Comparison of ENCODE assay signal across 8 cellular contexts in genomic region chr10:96831200-96831866, GRCh38. TPM values are rescaled to one million over a fixed set of nuclear protein-coding genes. Genes with fewer than 3 reads are reported as not detected.
DNase-seq lines count a peak whose midpoint lies in the region; ATAC-seq, FAIRE-seq and TF ChIP-seq lines count a peak whose summit lies in the region.

No MANE protein-coding gene starts in this region.

- H3K9me2 ChIP-seq in DOHH2 (replicated peaks; ENCODE audit: control insufficient read depth, low read length) (no peaks in the 10 kb centered on the region), OCI-LY7 (ENCODE audit: insufficient read depth, low read length) (no peaks in the 10 kb centered on the region)

- CTCF ChIA-PET in OCI-LY7 (lab: Charles Lee; ENCODE audit: unreplicated experiment), result no interaction called here

- POLR2A ChIA-PET in OCI-LY7 (lab: Charles Lee), result no interaction called here

- H3K27me3 ChIP-seq in DOHH2 (ENCODE audit: control insufficient read depth, low read length), result no peaks in the 10 kb centered on the region
- no peaks in the 10 kb centered on the region for H3K27me3 ChIP-seq in pancreas

- peak overlapping the region; percentile 75 for H3K4me3 ChIP-seq in DOHH2 (ENCODE audit: low read length)
- H3K4me3 ChIP-seq in OCI-LY7 (ENCODE audit: low read depth, low read length, poor library complexity, severe bottlenecking), result peak overlapping the region; percentile 95
- peak overlapping the region; percentile 50 for H3K4me3 ChIP-seq in epithelial cell of esophagus (ENCODE audit: low read length)
- H3K4me3 ChIP-seq in pancreas, result peak overlapping the region; percentile 12 to 87 (median 82)

- H3K9me3 ChIP-seq in DOHH2 (ENCODE audit: control insufficient read depth, insufficient read depth, low read length) (no peaks in the 10 kb centered on the region), OCI-LY7 (ENCODE audit: low read length) (no peaks in the 10 kb centered on the region), pancreas (no peaks in the 10 kb centered on the region)

- peaks cover 20% of the 10 kb centered on the region for H3K36me3 ChIP-seq in DOHH2 (ENCODE audit: control insufficient read depth, low read length)
- H3K36me3 ChIP-seq in OCI-LY7 (ENCODE audit: insufficient read depth, low read length), result peaks cover 25% of the 10 kb centered on the region
- H3K36me3 ChIP-seq in pancreas, result no peaks in the 10 kb centered on the region

- DNase-seq in OCI-LY7 (ENCODE audit: low spot score), result peak; percentile 20
- DNase-seq in epithelial cell of esophagus (ENCODE audit: low read depth), result no peak
- DNase-seq in pancreas, result no peak
- DNase-seq in cerebellum (ENCODE audit: low spot score), result no peak

- ATAC-seq in pancreas (no peak), HG03025 (IDR thresholded peaks at IDR 0.05; ENCODE audit: low FRiP score, unreplicated experiment) (no peak), esophagus mucosa (no peak), GM21367 (IDR thresholded peaks at IDR 0.05; ENCODE audit: unreplicated experiment) (no peak)

- H3K79me2 ChIP-seq in DOHH2 (ENCODE audit: control insufficient read depth, low read length) (peaks cover 49% of the 10 kb centered on the region), OCI-LY7 (ENCODE audit: insufficient read depth, low read depth, low read length) (peaks cover 42% of the 10 kb centered on the region)

- BruUV-seq in OCI-LY7 (replicated peaks; lab: Mats Ljungman, UMichigan), result TSS peak; percentile 96

- peak overlapping the region; percentile 92; the same call in 1 of the 2 replicates for H2AFZ ChIP-seq in OCI-LY7 (ENCODE audit: low read length)

- peak overlapping the region; percentile 85 for H3K4me2 ChIP-seq in DOHH2 (ENCODE audit: low read length)
- H3K4me2 ChIP-seq in OCI-LY7 (ENCODE audit: low read length), result peak overlapping the region; percentile 91

- FAIRE-seq in pancreas (lab: Jason Lieb, UNC), result no peak

- H4K20me1 ChIP-seq in DOHH2 (ENCODE audit: control insufficient read depth, insufficient read depth, low read depth, low read length) (peaks cover 18% of the 10 kb centered on the region), OCI-LY7 (ENCODE audit: insufficient read depth, low read length) (peaks cover 13% of the 10 kb centered on the region)

- 15 to 19% methylated on average over 14 of the region's 14 CpGs for WGBS in pancreas, 2 donors

- intact Hi-C loops in OCI-LY7 (cut with micrococcal nuclease; ENCODE audit: unreplicated experiment), result loop anchor here (2.0 to 5.0 kb wide), 6 partner anchors 44 to 559 kb away; partner anchors contain the start of genes BLNK and TM9SF3
- intact Hi-C loops in pancreas (cut with DNase I), result loop anchor here in 1 of 3 donors (5.0 kb wide), 1 partner anchor 189 kb away; no protein-coding TSS in a partner anchor

- peaks cover 13% of the 10 kb centered on the region for H3F3A ChIP-seq in DOHH2 (ENCODE audit: control insufficient read depth, insufficient read depth)

- TF ChIP-seq CTCF in DOHH2 (IDR thresholded peaks at IDR 0.05; ENCODE audit: low read depth, low read length, poor library complexity, severe bottlenecking) (no peak), OCI-LY7 (conservative IDR thresholded peaks at IDR 0.05; ENCODE audit: low read length) (peak; percentile 30; the same call in 1 of the 2 replicates), epithelial cell of esophagus (IDR thresholded peaks at IDR 0.05; ENCODE audit: insufficient read depth, low read depth, low read length, missing control alignments) (no peak), pancreas (IDR thresholded peaks at IDR 0.05) (no peak)

- peak overlapping the region; percentile 87 for H3K27ac ChIP-seq in DOHH2 (ENCODE audit: low read depth, low read length)
- peak overlapping the region; percentile 89 for H3K27ac ChIP-seq in OCI-LY7 (ENCODE audit: low read depth, low read length, poor library complexity, severe bottlenecking)
- peak overlapping the region; percentile 62 to 98 (median 87) for H3K27ac ChIP-seq in pancreas

- peaks cover 54% of the 10 kb centered on the region for H3K4me1 ChIP-seq in DOHH2 (ENCODE audit: control insufficient read depth, low read length)
- peaks cover 52% of the 10 kb centered on the region for H3K4me1 ChIP-seq in OCI-LY7 (ENCODE audit: insufficient read depth, low read length, poor library complexity, severe bottlenecking)
- H3K4me1 ChIP-seq in pancreas, result peaks cover 5 to 25% (median 22%) of the 10 kb centered on the region in 3 donors

RNA-seq across cellular contexts. Expression of gene LCOR, which starts 0.8 kb away (rescaled TPM):
- total RNA-seq in OCI-LY7 (2014; rRNA removed; shearing (Covaris generic)), result 17.1 and 32.1 TPM in 2 replicates
- total RNA-seq in OCI-LY7 (2022) (54.5 and 58.4 TPM in 2 replicates), pancreas (10 to 100 TPM; 17.2 to 34.2 (median 22.3) TPM), cerebellum (107 TPM), esophagus mucosa (26.8 TPM)
- polyA plus RNA-seq in pancreas, result 1 to 10 TPM; 4.5 to 4.8 TPM
